Comparison of ENCODE assay signal across 9 cellular contexts in genomic region chr18:95580-95979, GRCh38. TPM values are rescaled to one million over a fixed set of nuclear protein-coding genes. Genes with fewer than 3 reads are reported as not detected.
DNase-seq lines count a peak whose midpoint lies in the region; ATAC-seq, FAIRE-seq and TF ChIP-seq lines count a peak whose summit lies in the region.
"Not testable (repeated sequence)": the region's sequence is repeated elsewhere in the genome, so short reads cannot be mapped to it uniquely, and the experiment has no call there.
"Had no signal": no experiment of that assay in that cellular context is flagged by ENCODE, and none has a peak within 500 bp of the region (broad histone marks: within the 10 kb centered on the region; RNA-seq: fewer than 3 reads in every experiment).

No MANE protein-coding gene starts in this region.

- TF ChIP-seq CTCF in A549 (IDR thresholded peaks at IDR 0.05); natural killer cell (IDR thresholded peaks at IDR 0.05); sigmoid colon (IDR thresholded peaks at IDR 0.05): not testable (repeated sequence)

- WGBS in A549 (ENCODE audit: missing lambda C conversion rate) = 81% methylated on average over 17 of the region's 18 CpGs
- 89 to 91% methylated on average over 18 of the region's 18 CpGs for WGBS in sigmoid colon, 2 donors

- not testable (repeated sequence) for H3K27ac ChIP-seq in A549, sigmoid colon

- not testable (repeated sequence) for H3K9me3 ChIP-seq in A549; T-helper 17 cell (ENCODE audit: control insufficient read depth, low read length, poor library complexity, severe bottlenecking); sigmoid colon

- ATAC-seq in A549 (peak; percentile 36 to 43; a peak in 4 of 6 replicates), T-helper 17 cell (peak; percentile 10), left lobe of liver (peak; percentile 10), natural killer cell (peak in 1 of 3 donors; percentile 16)
- ATAC-seq in central memory CD8-positive, alpha-beta T cell (replicated peaks; ENCODE audit: extremely low read depth, poor library complexity, severe bottlenecking) = not testable (repeated sequence)

- not testable (repeated sequence) for FAIRE-seq in A549 (lab: Jason Lieb, UNC)

- not testable (repeated sequence) for H3K27me3 ChIP-seq in sigmoid colon

- intact Hi-C loops in natural killer cell (cut with micrococcal nuclease); sigmoid colon (cut with DNase I): not testable (repeated sequence)

- not testable (repeated sequence) for TF ChIP-seq POLR2A in A549 (IDR thresholded peaks at IDR 0.05; ENCODE audit: low read length); sigmoid colon (IDR thresholded peaks at IDR 0.05)

- not testable (repeated sequence) for H3K4me1 Mint-ChIP-seq in IgD-negative memory B cell; T-helper 17 cell; central memory CD8-positive, alpha-beta T cell; natural killer cell

- not testable (repeated sequence) for DNase-seq in A549 (ENCODE audit: low read depth in 1 of 2, low spot score in 1 of 2); T-helper 17 cell; central memory CD8-positive, alpha-beta T cell (ENCODE audit: low spot score in 2 of 2); left lobe of liver (ENCODE audit: low spot score); natural killer cell
- DNase-seq in sigmoid colon = peak; percentile 32

- not testable (repeated sequence) for H3K4me1 ChIP-seq in A549, sigmoid colon

- not testable (repeated sequence) for TF ChIP-seq EP300 in A549 (IDR thresholded peaks at IDR 0.05); sigmoid colon (IDR thresholded peaks at IDR 0.05)

- not testable (repeated sequence) for H3K27me3 Mint-ChIP-seq in IgD-negative memory B cell; T-helper 17 cell; central memory CD8-positive, alpha-beta T cell; natural killer cell (ENCODE audit: low read depth in 2 of 2)

- not testable (repeated sequence) for H3K4me3 ChIP-seq in A549, sigmoid colon

- H3K4me2 ChIP-seq in A549 = not testable (repeated sequence)

- POLR2A ChIA-PET in A549 (lab: Yijun Ruan, JAX) = not testable (repeated sequence)

- not testable (repeated sequence) for H3K36me3 ChIP-seq in sigmoid colon

- TF ChIP-seq RAD21 in A549 (conservative IDR thresholded peaks at IDR 0.05 in 1 of 2, IDR thresholded peaks at IDR 0.05 in 1 of 2) = not testable (repeated sequence)

- not testable (repeated sequence) for H3K36me3 Mint-ChIP-seq in IgD-negative memory B cell; T-helper 17 cell (ENCODE audit: low read depth); natural killer cell
- H3K36me3 Mint-ChIP-seq in central memory CD8-positive, alpha-beta T cell (ENCODE audit: insufficient read depth) = peaks cover 17% of the 10 kb centered on the region

- H3K4me3 Mint-ChIP-seq in IgD-negative memory B cell; central memory CD8-positive, alpha-beta T cell; natural killer cell: not testable (repeated sequence)
- H3K4me3 Mint-ChIP-seq in T-helper 17 cell = peak overlapping the region; percentile 77

- H3K9me3 Mint-ChIP-seq in IgD-negative memory B cell; central memory CD8-positive, alpha-beta T cell; natural killer cell: not testable (repeated sequence)

- H3K27ac Mint-ChIP-seq in IgD-negative memory B cell (peak overlapping the region in 2 of 3 donors; percentile 82 to 96), T-helper 17 cell (peak overlapping the region; percentile 94), natural killer cell (peak overlapping the region; percentile 78 to 82)
- peak overlapping the region; percentile 54 for H3K27ac Mint-ChIP-seq in central memory CD8-positive, alpha-beta T cell (ENCODE audit: low read depth)

- CTCF ChIA-PET in A549 (lab: Yijun Ruan, JAX) = not testable (repeated sequence)

RNA-seq across cellular contexts. Expression of gene TUBB8B, which starts 46.2 kb away (rescaled TPM):
- polyA plus RNA-seq in A549 (2011; rRNA removed) (not detected in 2 replicates), A549 (2017; fragmentation: RNase III; extraction: RNeasy Plus Mini Kit Qiagen cat#74134 plus additional on column Dnase treatment) (not detected in 3 replicates), IgD-negative memory B cell (0.38 TPM), sigmoid colon (1 to 10 TPM in 1 of 3 donors, not detected in 2; 1.2 TPM)
- 0.04 TPM in 1 of 2 replicates, not detected in the other for polyA plus RNA-seq in A549 (2012; cell fraction: cytosol; rRNA removed)
- 0.16 and 0.25 TPM in 2 replicates for polyA plus RNA-seq in A549 (2012; cell fraction: nucleus; rRNA removed)
- polyA minus RNA-seq in A549 (2011; rRNA and poly(A)+ RNA removed) = not detected in 2 replicates
- total RNA-seq in T-helper 17 cell (not detected), left lobe of liver (not detected), natural killer cell (not detected), sigmoid colon (not detected)
- total RNA-seq: CD4-positive, alpha-beta memory T cell had no signal
- polyA plus RNA-seq: AG04450; CD4-positive, alpha-beta memory T cell had no signal
